Comparison of ENCODE assay signal across 1 cellular context in genomic region chr19:2149980-2150793, GRCh38.
TF ChIP-seq lines count a peak whose summit lies in the region.

No MANE protein-coding gene starts in this region.

TF ChIP-seq in SK-N-SH treated with all-trans-retinoic acid at 6 μM for 48 hours, 23 proteins besides CTCF, POLR2A, EP300 and RAD21 (continued from another document):
- no peak for TF ChIP-seq CREB5 (CRISPR knock-in tag; IDR thresholded peaks at IDR 0.05; ENCODE audit: low read depth)
- no peak for TF ChIP-seq ARNTL (CRISPR knock-in tag; IDR thresholded peaks at IDR 0.05; ENCODE audit: borderline replicate concordance, low read depth)
- no peak for TF ChIP-seq BACH2 (CRISPR knock-in tag; IDR thresholded peaks at IDR 0.05; ENCODE audit: borderline replicate concordance)
- TF ChIP-seq PPARA (CRISPR knock-in tag; IDR thresholded peaks at IDR 0.05; ENCODE audit: borderline replicate concordance): no peak
- TF ChIP-seq GLIS3 (CRISPR knock-in tag; IDR thresholded peaks at IDR 0.05): no peak
- TF ChIP-seq, protein P1, sequence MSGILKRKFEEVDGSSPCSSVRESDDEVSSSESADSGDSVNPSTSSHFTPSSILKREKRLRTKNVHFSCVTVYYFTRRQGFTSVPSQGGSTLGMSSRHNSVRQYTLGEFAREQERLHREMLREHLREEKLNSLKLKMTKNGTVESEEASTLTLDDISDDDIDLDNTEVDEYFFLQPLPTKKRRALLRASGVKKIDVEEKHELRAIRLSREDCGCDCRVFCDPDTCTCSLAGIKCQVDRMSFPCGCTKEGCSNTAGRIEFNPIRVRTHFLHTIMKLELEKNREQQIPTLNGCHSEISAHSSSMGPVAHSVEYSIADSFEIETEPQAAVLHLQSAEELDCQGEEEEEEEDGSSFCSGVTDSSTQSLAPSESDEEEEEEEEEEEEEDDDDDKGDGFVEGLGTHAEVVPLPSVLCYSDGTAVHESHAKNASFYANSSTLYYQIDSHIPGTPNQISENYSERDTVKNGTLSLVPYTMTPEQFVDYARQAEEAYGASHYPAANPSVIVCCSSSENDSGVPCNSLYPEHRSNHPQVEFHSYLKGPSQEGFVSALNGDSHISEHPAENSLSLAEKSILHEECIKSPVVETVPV (CRISPR knock-in tag; IDR thresholded peaks at IDR 0.05): no peak
